18 cellular contexts compared by ENCODE assay signal in the genomic region with DNA sequence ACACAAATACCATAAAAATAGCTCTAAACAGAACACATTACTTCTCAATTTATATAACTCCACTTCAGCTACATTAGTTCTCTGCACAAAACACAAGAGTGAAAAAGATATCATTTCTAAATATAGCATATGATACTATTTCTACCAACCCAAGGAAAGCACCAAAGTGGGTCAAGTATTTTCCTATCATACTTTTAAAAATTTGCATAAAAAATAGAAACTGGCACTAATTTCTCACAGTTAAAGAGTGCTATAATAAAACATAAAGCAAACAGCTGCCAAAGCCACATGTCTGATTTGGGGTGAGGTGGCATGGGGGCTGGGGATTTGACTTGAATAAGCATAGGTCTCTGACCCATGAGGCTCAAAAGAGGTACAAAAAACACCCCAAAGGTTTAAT.
DNase-seq lines count a peak whose midpoint lies in the region; ATAC-seq and TF ChIP-seq lines count a peak whose summit lies in the region.
"Had no signal": no experiment of that assay in that cellular context is flagged by ENCODE, and none has a peak within 500 bp of the region (broad histone marks: within the 10 kb centered on the region; RNA-seq: fewer than 3 reads in every experiment).

No MANE protein-coding gene starts in this region.

- H3K4me1 ChIP-seq in right atrium auricular region, result peaks cover 0 to 7% of the 10 kb centered on the region in 2 donors
- H3K4me1 ChIP-seq in skeletal muscle tissue (ENCODE audit: control insufficient read depth in 3 of 3, insufficient read depth in 3 of 3, low read length in 3 of 3), result peaks cover 0 to 3% (median 3%) of the 10 kb centered on the region in 3 donors

- no peaks in the 10 kb centered on the region for H3K27me3 ChIP-seq in right atrium auricular region
- H3K27me3 ChIP-seq in skeletal muscle tissue (ENCODE audit: control insufficient read depth in 3 of 3, insufficient read depth in 3 of 3, low read length in 3 of 3), result no peaks in the 10 kb centered on the region

- H3K9me3 ChIP-seq in right atrium auricular region (no peaks in the 10 kb centered on the region), skeletal muscle tissue (ENCODE audit: control insufficient read depth in 3 of 3, low read length in 3 of 3) (no peaks in the 10 kb centered on the region)

- DNase-seq in Right ventricle myocardium superior (no peak), right atrium auricular region (ENCODE audit: low spot score) (no peak), AG20443 (ENCODE audit: low spot score) (no peak), superior temporal gyrus (ENCODE audit: extremely low spot score) (no peak)
- DNase-seq in stimulated activated naive CD4-positive, alpha-beta T cell treated with Interleukin-2 at 50 U/mL for 16 hours (lab: John Stamatoyannopoulos, UW), result no peak
- DNase-seq: activated CD8-positive, alpha-beta T cell treated with anti-CD3 and anti-CD28 coated beads, Interleukin-2, amount 10 ng/mL, durations not matched to agents 7 days and 5 days; C1 segment of cervical spinal cord; effector CD8-positive, alpha-beta T cell; hypothalamus; left colon; NCI-H1436 treated with DMSO at 0.1 percent for 48 hours; NCI-H446; substantia nigra had no signal

- no peak overlapping the region for H3K9ac ChIP-seq in skeletal muscle tissue (ENCODE audit: low read depth in 1 of 3, low read length in 3 of 3)

- peaks cover 4% of the 10 kb centered on the region for H3K36me3 ChIP-seq in right atrium auricular region
- H3K36me3 ChIP-seq in skeletal muscle tissue (ENCODE audit: control insufficient read depth in 3 of 3, insufficient read depth in 3 of 3, low read length in 3 of 3), result peaks cover 2 to 18% (median 9%) of the 10 kb centered on the region in 3 donors

- peak; percentile 62 for ATAC-seq in Right ventricle myocardium superior (ENCODE audit: poor library complexity)
- ATAC-seq in HG02678 (IDR thresholded peaks at IDR 0.05; ENCODE audit: unreplicated experiment), result peak; percentile 59
- peak; percentile 72 for ATAC-seq in HG03457 (IDR thresholded peaks at IDR 0.05; ENCODE audit: unreplicated experiment)
- ATAC-seq: activated CD8-positive, alpha-beta T cell treated with anti-CD3 and anti-CD28 coated beads, Interleukin-2, amount 10 ng/mL, durations not matched to agents 7 days and 5 days; K562; left colon had no signal

- intact Hi-C loops in Right ventricle myocardium superior (cut with DNase I), result no loop called here

- H3K4me3 ChIP-seq in right atrium auricular region (no peak overlapping the region), skeletal muscle tissue (ENCODE audit: low read length in 3 of 3) (no peak overlapping the region)
- H3K4me3 ChIP-seq: K562 had no signal

- TF ChIP-seq CTCF in right atrium auricular region (IDR thresholded peaks at IDR 0.05), result no peak

- H3K27ac ChIP-seq in right atrium auricular region (peak overlapping the region in 1 of 2 donors; percentile 43), skeletal muscle tissue (ENCODE audit: low read depth, low read length) (peak overlapping the region; percentile 52)
- H3K27ac ChIP-seq: 22Rv1 had no signal
